Comparison of ENCODE assay signal across 9 cellular contexts in the genomic region with DNA sequence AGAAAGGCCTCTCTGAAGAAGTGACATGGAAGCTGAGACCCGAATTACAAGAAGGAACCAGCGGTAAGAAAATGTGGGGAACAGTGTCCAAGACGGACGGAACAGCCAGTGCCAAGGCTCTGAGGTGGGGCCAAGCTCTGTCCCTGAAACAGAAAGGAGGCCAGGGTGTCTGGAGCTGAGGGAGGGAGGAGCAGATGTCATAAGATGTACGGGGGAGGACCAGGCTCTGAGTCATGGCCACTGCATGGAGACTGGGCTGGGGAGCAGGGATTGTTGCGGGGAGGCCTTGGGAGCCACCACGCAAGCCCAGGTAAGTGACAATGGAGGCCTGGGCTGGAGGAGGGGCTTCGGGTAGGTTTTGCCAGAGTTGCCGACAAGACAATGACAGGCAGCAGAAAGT. TPM values are rescaled to one million over a fixed set of nuclear protein-coding genes. Genes with fewer than 3 reads are reported as not detected.
A peak's percentile ranks its signal among the peaks of the same experiment; 100 is the strongest.
DNase-seq lines count a peak whose midpoint lies in the region; ATAC-seq, FAIRE-seq and TF ChIP-seq lines count a peak whose summit lies in the region.
"Not testable (repeated sequence)": the region's sequence is repeated elsewhere in the genome, so short reads cannot be mapped to it uniquely, and the experiment has no call there.
"Had no signal": no experiment of that assay in that cellular context is flagged by ENCODE, and none has a peak within 500 bp of the region (broad histone marks: within the 10 kb centered on the region; RNA-seq: fewer than 3 reads in every experiment).

No MANE protein-coding gene starts in this region.

- DNase-seq in IMR-90; activated CD4-positive, alpha-beta T cell treated with anti-CD3 and anti-CD28 coated beads for 36 hours; GM12878 (ENCODE audit: low read depth, low spot score); endothelial cell of umbilical vein (ENCODE audit: low read depth, low spot score); right lobe of liver; upper lobe of right lung: not testable (repeated sequence)

- not testable (repeated sequence) for H3K9me3 ChIP-seq in IMR-90 (ENCODE audit: control insufficient read depth, insufficient read depth, low read length); GM12878 (replicated peaks; ENCODE audit: control insufficient read depth, insufficient read depth, low read length); endothelial cell of umbilical vein (replicated peaks; ENCODE audit: control insufficient read depth, insufficient read depth, low read length); right lobe of liver; upper lobe of right lung

- not testable (repeated sequence) for H3K4me1 ChIP-seq in IMR-90 (ENCODE audit: control insufficient read depth, insufficient read depth, low read length); GM12878 (ENCODE audit: control insufficient read depth, insufficient read depth, low read length); endothelial cell of umbilical vein (ENCODE audit: control insufficient read depth, extremely low read depth, insufficient read depth, low read length); right lobe of liver; upper lobe of right lung

- not testable (repeated sequence) for H3K4me3 Mint-ChIP-seq in activated CD4-positive, alpha-beta T cell treated with anti-CD3 and anti-CD28 coated beads for 36 hours; activated T-helper 17 cell treated with anti-CD3 and anti-CD28 coated beads, Interleukin-2, amount 50 U/mL, for 72 hours

- not testable (repeated sequence) for H3K36me3 Mint-ChIP-seq in activated CD4-positive, alpha-beta T cell treated with anti-CD3 and anti-CD28 coated beads for 36 hours (ENCODE audit: low read depth); activated T-helper 17 cell treated with anti-CD3 and anti-CD28 coated beads, Interleukin-2, amount 50 U/mL, for 72 hours (ENCODE audit: low read depth)

- no CpG with 5 or more reads among the region's 9 CpGs for WGBS in IMR-90 (ENCODE audit: extremely low coverage in 2 of 2, insufficient read length in 1 of 2), 2 experiments
- WGBS in GM12878 (ENCODE audit: insufficient coverage, insufficient replicate concordance, low lambda C conversion rate, missing lambda C conversion rate): no CpG with 5 or more reads among the region's 9 CpGs
- WGBS in right lobe of liver (ENCODE audit: insufficient coverage, low coverage, low lambda C conversion rate, missing lambda C conversion rate): no CpG with 5 or more reads among the region's 9 CpGs

- not testable (repeated sequence) for H3K9ac ChIP-seq in IMR-90 (ENCODE audit: low read depth, low read length); GM12878 (ENCODE audit: control insufficient read depth, insufficient read depth, low read length); endothelial cell of umbilical vein (replicated peaks; ENCODE audit: extremely low read depth, insufficient read depth, low read length)

- H3K56ac ChIP-seq in IMR-90 (ENCODE audit: extremely low read depth, insufficient read depth, low read length): not testable (repeated sequence)

- not testable (repeated sequence) for TF ChIP-seq RAD21 in IMR-90 (IDR thresholded peaks at IDR 0.05; ENCODE audit: low read length); GM12878 (IDR thresholded peaks at IDR 0.05; ENCODE audit: insufficient read depth, low read depth, low read length)

- H3K18ac ChIP-seq in IMR-90 (ENCODE audit: low read depth, low read length): not testable (repeated sequence)

- H3K9me1 ChIP-seq in IMR-90 (ENCODE audit: insufficient read depth, low read length); endothelial cell of umbilical vein (replicated peaks; ENCODE audit: control insufficient read depth, extremely low read depth, insufficient read depth, low read length): not testable (repeated sequence)

- not testable (repeated sequence) for H3K27ac Mint-ChIP-seq in activated CD4-positive, alpha-beta T cell treated with anti-CD3 and anti-CD28 coated beads for 36 hours; activated T-helper 17 cell treated with anti-CD3 and anti-CD28 coated beads, Interleukin-2, amount 50 U/mL, for 72 hours

- not testable (repeated sequence) for H2BK120ac ChIP-seq in IMR-90 (ENCODE audit: low read depth, low read length)

- not testable (repeated sequence) for H3K4me3 ChIP-seq in IMR-90 (ENCODE audit: insufficient read depth, low read depth, low read length); GM12878; endothelial cell of umbilical vein (replicated peaks in 1 of 3; ENCODE audit: insufficient read depth in 1 of 3, low read depth in 1 of 3, low read length in 3 of 3); right lobe of liver; upper lobe of right lung

- not testable (repeated sequence) for H2BK15ac ChIP-seq in IMR-90 (ENCODE audit: low read depth, low read length)

- intact Hi-C loops in IMR-90 (cut with micrococcal nuclease); activated CD4-positive, alpha-beta T cell treated with anti-CD3 and anti-CD28 coated beads for 36 hours (cut with DNase I, micrococcal nuclease); GM12878 (cut with micrococcal nuclease; ENCODE audit: unreplicated experiment); endothelial cell of umbilical vein (cut with micrococcal nuclease); right lobe of liver (cut with DNase I); upper lobe of right lung (cut with DNase I): not testable (repeated sequence)

- peak; percentile 35; the same call in 1 of the 2 replicates for ATAC-seq in IMR-90 (ENCODE audit: low read depth)
- peak; percentile 57 for ATAC-seq in activated CD4-positive, alpha-beta T cell treated with anti-CD3 and anti-CD28 coated beads for 36 hours
- ATAC-seq in activated T-helper 17 cell treated with anti-CD3 and anti-CD28 coated beads, Interleukin-2, amount 50 U/mL, for 72 hours (replicated peaks): peak; percentile 46
- peak; percentile 11; the same call in 2 of the 3 replicates for ATAC-seq in GM12878
- peak in 3 of 4 donors; percentile 20 to 52 (median 43) for ATAC-seq in right lobe of liver
- peak; percentile 13 for ATAC-seq in upper lobe of right lung

- not testable (repeated sequence) for H3K36me3 ChIP-seq in IMR-90 (ENCODE audit: control insufficient read depth, insufficient read depth, low read length); GM12878 (ENCODE audit: control insufficient read depth in 2 of 2, insufficient read depth in 2 of 2, low read length in 1 of 2); endothelial cell of umbilical vein (ENCODE audit: control insufficient read depth in 2 of 2, extremely low read depth in 1 of 2, insufficient read depth in 2 of 2, low read length in 2 of 2); right lobe of liver; upper lobe of right lung

- H3K27me3 ChIP-seq in IMR-90 (ENCODE audit: control insufficient read depth, insufficient read depth, low read length); GM12878 (replicated peaks in 1 of 2; ENCODE audit: control insufficient read depth in 2 of 2, insufficient read depth in 2 of 2, low read length in 1 of 2); endothelial cell of umbilical vein (ENCODE audit: control insufficient read depth in 2 of 2, insufficient read depth in 2 of 2, low read length in 2 of 2); right lobe of liver; upper lobe of right lung: not testable (repeated sequence)

- POLR2A ChIA-PET in IMR-90 (lab: Charles Lee; ENCODE audit: unreplicated experiment); activated CD4-positive, alpha-beta T cell treated with anti-CD3 and anti-CD28 coated beads for 36 hours (lab: Charles Lee); GM12878 (lab: Charles Lee); endothelial cell of umbilical vein (lab: Charles Lee): not testable (repeated sequence)

- not testable (repeated sequence) for H3K4me1 Mint-ChIP-seq in activated CD4-positive, alpha-beta T cell treated with anti-CD3 and anti-CD28 coated beads for 36 hours; activated T-helper 17 cell treated with anti-CD3 and anti-CD28 coated beads, Interleukin-2, amount 50 U/mL, for 72 hours

- dilution Hi-C loops in IMR-90 (cut with HindIII; ENCODE audit: low sequenced_read_pairs, unreplicated experiment); endothelial cell of umbilical vein (cut with MboI; ENCODE audit: extremely low pct_ligation_motif_present, low sequenced_read_pairs): not testable (repeated sequence)

- H2AK5ac ChIP-seq in IMR-90 (ENCODE audit: low read depth, low read length): not testable (repeated sequence)

- H2AK9ac ChIP-seq in IMR-90 (replicated peaks; ENCODE audit: low read depth, low read length, poor library complexity): not testable (repeated sequence)

- not testable (repeated sequence) for TF ChIP-seq CTCF in IMR-90 (conservative IDR thresholded peaks at IDR 0.05; ENCODE audit: low read depth, low read length); GM12878 (IDR thresholded peaks at IDR 0.05 in 2 of 3, conservative IDR thresholded peaks at IDR 0.05 in 1 of 3; ENCODE audit: control insufficient read depth in 2 of 3, extremely low read depth in 1 of 3, insufficient read depth in 1 of 3, low read depth in 3 of 3, low read length in 3 of 3); endothelial cell of umbilical vein (IDR thresholded peaks at IDR 0.05; ENCODE audit: extremely low read depth in 1 of 2, insufficient read depth in 1 of 2, low read depth in 1 of 2, low read length in 2 of 2); right lobe of liver (IDR thresholded peaks at IDR 0.05); upper lobe of right lung (IDR thresholded peaks at IDR 0.05)

- H3K4ac ChIP-seq in IMR-90 (ENCODE audit: low read depth, low read length): not testable (repeated sequence)

- not testable (repeated sequence) for H4K5ac ChIP-seq in IMR-90 (ENCODE audit: low read depth, low read length)

- not testable (repeated sequence) for H3K79me2 ChIP-seq in GM12878 (ENCODE audit: control insufficient read depth, insufficient read depth, low read length); endothelial cell of umbilical vein (ENCODE audit: control insufficient read depth, insufficient read depth, low read length)

- not testable (repeated sequence) for TF ChIP-seq EP300 in GM12878 (IDR thresholded peaks at IDR 0.05; ENCODE audit: borderline replicate concordance in 1 of 2, control insufficient read depth in 1 of 2, low read depth in 2 of 2, low read length in 2 of 2)

- H3K27me3 Mint-ChIP-seq in activated CD4-positive, alpha-beta T cell treated with anti-CD3 and anti-CD28 coated beads for 36 hours; activated T-helper 17 cell treated with anti-CD3 and anti-CD28 coated beads, Interleukin-2, amount 50 U/mL, for 72 hours: not testable (repeated sequence)

- in situ Hi-C loops in IMR-90 (cut with MboI; ENCODE audit: low sequenced_read_pairs); GM12878 (cut with MboI): not testable (repeated sequence)

- not testable (repeated sequence) for BruUV-seq in IMR-90 (replicated peaks; lab: Mats Ljungman, UMichigan); GM12878 (replicated peaks; lab: Mats Ljungman, UMichigan); endothelial cell of umbilical vein (replicated peaks; lab: Mats Ljungman, UMichigan)

- not testable (repeated sequence) for H3K79me1 ChIP-seq in IMR-90 (ENCODE audit: low read depth in 1 of 2, low read length in 2 of 2)

- CTCF ChIA-PET in IMR-90 (lab: Yijun Ruan, JAX); activated CD4-positive, alpha-beta T cell treated with anti-CD3 and anti-CD28 coated beads for 36 hours (lab: Charles Lee); GM12878 (lab: Yijun Ruan, JAX); endothelial cell of umbilical vein (lab: Charles Lee): not testable (repeated sequence)

- not testable (repeated sequence) for H2BK20ac ChIP-seq in IMR-90 (ENCODE audit: low read depth, low read length)

- H3K14ac ChIP-seq in IMR-90 (replicated peaks; ENCODE audit: low read depth, low read length): not testable (repeated sequence)

- RAD21 ChIA-PET in GM12878 (lab: Charles Lee; ENCODE audit: unreplicated experiment): not testable (repeated sequence)

- not testable (repeated sequence) for H3K27ac ChIP-seq in IMR-90 (ENCODE audit: insufficient read depth, low read length); GM12878 (ENCODE audit: control insufficient read depth, insufficient read depth); endothelial cell of umbilical vein (ENCODE audit: insufficient read depth, low read depth, low read length); right lobe of liver; upper lobe of right lung

- not testable (repeated sequence) for TF ChIP-seq POLR2A in IMR-90 (IDR thresholded peaks at IDR 0.05; ENCODE audit: low read depth, low read length); GM12878 (IDR thresholded peaks at IDR 0.05; ENCODE audit: low read depth, low read length); endothelial cell of umbilical vein (IDR thresholded peaks at IDR 0.05; ENCODE audit: low read depth, low read length); right lobe of liver (IDR thresholded peaks at IDR 0.05)

- not testable (repeated sequence) for H4K8ac ChIP-seq in IMR-90 (ENCODE audit: low read depth in 2 of 2, low read length in 2 of 2)

- not testable (repeated sequence) for H4K20me1 ChIP-seq in IMR-90 (ENCODE audit: insufficient read depth, low read length); GM12878 (ENCODE audit: control insufficient read depth, insufficient read depth); endothelial cell of umbilical vein (replicated peaks; ENCODE audit: control insufficient read depth, extremely low read depth, insufficient read depth, low read length)

- not testable (repeated sequence) for H3K4me2 ChIP-seq in IMR-90 (ENCODE audit: low read depth, low read length); GM12878 (ENCODE audit: control insufficient read depth, insufficient read depth); endothelial cell of umbilical vein (ENCODE audit: insufficient read depth, low read length)

- not testable (repeated sequence) for FAIRE-seq in GM12878 (lab: Jason Lieb, UNC)
- FAIRE-seq in endothelial cell of umbilical vein (lab: Jason Lieb, UNC): peak; percentile 46

- not testable (repeated sequence) for H3K9me3 Mint-ChIP-seq in activated CD4-positive, alpha-beta T cell treated with anti-CD3 and anti-CD28 coated beads for 36 hours (ENCODE audit: low read depth); activated T-helper 17 cell treated with anti-CD3 and anti-CD28 coated beads, Interleukin-2, amount 50 U/mL, for 72 hours

- not testable (repeated sequence) for H4K91ac ChIP-seq in IMR-90 (ENCODE audit: insufficient read depth, low read depth, low read length)

- SMC1A ChIA-PET in GM12878 (lab: Charles Lee; ENCODE audit: uncharacterized antibody, unreplicated experiment): not testable (repeated sequence)

- H3K23ac ChIP-seq in IMR-90 (ENCODE audit: low read depth, low read length): not testable (repeated sequence)

- not testable (repeated sequence) for H2AFZ ChIP-seq in IMR-90 (replicated peaks; ENCODE audit: low read length, poor library complexity); GM12878 (ENCODE audit: control insufficient read depth, low read depth, low read length); endothelial cell of umbilical vein (ENCODE audit: low read depth, low read length)

- not testable (repeated sequence) for H2BK5ac ChIP-seq in IMR-90 (ENCODE audit: low read depth, low read length, poor library complexity, severe bottlenecking)

RNA-seq across cellular contexts. Expression of a gene that starts 2.1 kb away (rescaled TPM):
- total RNA-seq in IMR-90 (2012; rRNA removed): under 0.01 TPM in 1 of 2 replicates, not detected in the other
- 0.13 and 0.14 TPM in 2 replicates for polyA plus RNA-seq in IMR-90 (2012; rRNA removed)
- 0.05 TPM in 1 of 2 replicates, not detected in the other for polyA plus RNA-seq in IMR-90 (2012; cell fraction: cytosol; rRNA removed)
- 0.14 and 0.22 TPM in 2 replicates for polyA plus RNA-seq in IMR-90 (2012; cell fraction: nucleus; rRNA removed; ENCODE audit: low replicate concordance)
- total RNA-seq in activated CD4-positive, alpha-beta T cell treated with anti-CD3 and anti-CD28 coated beads for 36 hours: 10 to 100 TPM; 10.7 to 11.2 TPM
- 10 to 100 TPM; 13.1 to 14.4 TPM for total RNA-seq in activated T-helper 17 cell treated with anti-CD3 and anti-CD28 coated beads, Interleukin-2, amount 50 U/mL, for 72 hours
- total RNA-seq in GM12878 (2013; cell fraction: nucleolus; rRNA removed): 20.9 and 22.9 TPM in 2 replicates
- total RNA-seq in GM12878 (2014; rRNA removed): 72.6 and 78.3 TPM in 2 replicates
- total RNA-seq in GM12878 (2014; rRNA removed; fragmentation: Illumina TruSeq; extraction: Trizol): 36.3 and 37.5 TPM in 2 replicates
- total RNA-seq in GM12878 (2021): 50.4 and 51.2 TPM in 2 replicates
- 9.0 TPM for polyA plus RNA-seq in GM12878 (2011; ENCODE audit: low read depth)
- polyA plus RNA-seq in GM12878 (2011; rRNA removed): 11.0 and 18.5 TPM in 2 replicates
- 27.0 and 33.8 TPM in 2 replicates for polyA plus RNA-seq in GM12878 (2011; cell fraction: cytosol; rRNA removed)
- polyA plus RNA-seq in GM12878 (2011; cell fraction: nucleus; rRNA removed): 34.3 and 41.5 TPM in 2 replicates
- polyA plus RNA-seq in GM12878 (2012): 29.0 and 29.6 TPM in 2 replicates
- polyA plus RNA-seq in GM12878 (2014; fragmentation: Illumina TruSeq; extraction: Trizol): 31.2 and 40.1 TPM in 2 replicates
- polyA plus RNA-seq in GM12878 (2014; fragmentation: Nextera tagmentation; extraction: Ambion mirVana): 1 to 10 TPM in 1 of 2 experiments, under 1 TPM in 1; 0.58 to 1.7 TPM
- polyA plus RNA-seq in GM12878 (2014; rRNA removed): 65.2 and 72.3 TPM in 2 replicates
- polyA plus RNA-seq in GM12878 (2016; fragmentation: Nextera tagmentation; extraction: Ambion mirVana): 10 to 100 TPM; 30.6 to 35.6 TPM
- 9.7 and 24.5 TPM in 2 replicates for polyA minus RNA-seq in GM12878 (2011; rRNA and poly(A)+ RNA removed)
- polyA minus RNA-seq in GM12878 (2011; cell fraction: cytosol; rRNA and poly(A)+ RNA removed): 9.0 and 9.9 TPM in 2 replicates
- polyA minus RNA-seq in GM12878 (2011; cell fraction: nucleus; rRNA and poly(A)+ RNA removed): 12.0 and 14.2 TPM in 2 replicates
- 43.6 and 44.5 TPM in 2 replicates for total RNA-seq in endothelial cell of umbilical vein
- polyA plus RNA-seq in endothelial cell of umbilical vein: 32.1 and 40.7 TPM in 2 replicates
- polyA plus RNA-seq in endothelial cell of umbilical vein (2011; cell fraction: cytosol; rRNA removed): 22.5 and 26.6 TPM in 2 replicates
- polyA plus RNA-seq in endothelial cell of umbilical vein (2011; cell fraction: nucleus; rRNA removed): 27.1 and 37.5 TPM in 2 replicates
- 15.6 and 32.2 TPM in 2 replicates for polyA plus RNA-seq in endothelial cell of umbilical vein (2012)
- polyA minus RNA-seq in endothelial cell of umbilical vein: 15.8 and 17.1 TPM in 2 replicates
- not detected for polyA minus RNA-seq in endothelial cell of umbilical vein (2011; cell fraction: cytosol; rRNA and poly(A)+ RNA removed)
- polyA minus RNA-seq in endothelial cell of umbilical vein (2011; cell fraction: nucleus; rRNA and poly(A)+ RNA removed): 10.3 and 14.8 TPM in 2 replicates
- 1 to 10 TPM; 2.6 to 6.1 (median 4.2) TPM for total RNA-seq in right lobe of liver
- 10.6 TPM for total RNA-seq in upper lobe of right lung
- total RNA-seq: A172, GM23248 had no signal
- polyA plus RNA-seq: GM23248 had no signal

RNA-seq across cellular contexts. Expression of a gene that starts 40.1 kb away (rescaled TPM):
- total RNA-seq in IMR-90 (2012; rRNA removed) (9.5 and 10.3 TPM in 2 replicates), GM12878 (2014; rRNA removed) (14.1 and 14.8 TPM in 2 replicates), GM12878 (2014; rRNA removed; fragmentation: Illumina TruSeq; extraction: Trizol) (5.8 and 6.9 TPM in 2 replicates), GM12878 (2021) (15.1 and 16.7 TPM in 2 replicates), endothelial cell of umbilical vein (10.9 and 11.1 TPM in 2 replicates), right lobe of liver (10 to 100 TPM; 10.1 to 41.7 (median 21.5) TPM), upper lobe of right lung (8.3 TPM)
- polyA plus RNA-seq in IMR-90 (2012; rRNA removed) (12.6 and 14.1 TPM in 2 replicates), GM12878 (2011; rRNA removed) (3.8 and 7.5 TPM in 2 replicates), GM12878 (2014; fragmentation: Illumina TruSeq; extraction: Trizol) (3.3 and 5.9 TPM in 2 replicates), GM12878 (2014; fragmentation: Nextera tagmentation; extraction: Ambion mirVana) (under 1 TPM; 0.03 to 0.07 TPM), GM12878 (2014; rRNA removed) (11.7 and 13.1 TPM in 2 replicates), GM12878 (2016; fragmentation: Nextera tagmentation; extraction: Ambion mirVana) (1 to 10 TPM; 5.0 to 6.0 TPM), endothelial cell of umbilical vein (7.0 and 8.2 TPM in 2 replicates)
- polyA plus RNA-seq in IMR-90 (2012; cell fraction: cytosol; rRNA removed): 7.5 and 10.0 TPM in 2 replicates
- polyA plus RNA-seq in IMR-90 (2012; cell fraction: nucleus; rRNA removed; ENCODE audit: low replicate concordance): 16.3 and 36.3 TPM in 2 replicates
- total RNA-seq in activated CD4-positive, alpha-beta T cell treated with anti-CD3 and anti-CD28 coated beads for 36 hours: 10 to 100 TPM; 11.1 to 14.3 TPM
- 10 to 100 TPM; 15.9 to 22.6 TPM for total RNA-seq in activated T-helper 17 cell treated with anti-CD3 and anti-CD28 coated beads, Interleukin-2, amount 50 U/mL, for 72 hours
- 23.3 and 27.2 TPM in 2 replicates for total RNA-seq in GM12878 (2013; cell fraction: nucleolus; rRNA removed)
- 1.5 TPM for polyA plus RNA-seq in GM12878 (2011; ENCODE audit: low read depth)
- 8.7 and 11.9 TPM in 2 replicates for polyA plus RNA-seq in GM12878 (2011; cell fraction: cytosol; rRNA removed)
- 32.3 and 34.6 TPM in 2 replicates for polyA plus RNA-seq in GM12878 (2011; cell fraction: nucleus; rRNA removed)
- polyA plus RNA-seq in GM12878 (2012): 5.1 and 5.5 TPM in 2 replicates
- 7.5 and 14.2 TPM in 2 replicates for polyA minus RNA-seq in GM12878 (2011; rRNA and poly(A)+ RNA removed)
- polyA minus RNA-seq in GM12878 (2011; cell fraction: cytosol; rRNA and poly(A)+ RNA removed): 5.8 and 6.5 TPM in 2 replicates
- polyA minus RNA-seq in GM12878 (2011; cell fraction: nucleus; rRNA and poly(A)+ RNA removed): 8.9 and 13.5 TPM in 2 replicates
- polyA plus RNA-seq in endothelial cell of umbilical vein (2011; cell fraction: cytosol; rRNA removed): 5.4 and 6.6 TPM in 2 replicates
- polyA plus RNA-seq in endothelial cell of umbilical vein (2011; cell fraction: nucleus; rRNA removed): 10.4 and 10.9 TPM in 2 replicates
- 8.6 and 10.0 TPM in 2 replicates for polyA plus RNA-seq in endothelial cell of umbilical vein (2012)
- polyA minus RNA-seq in endothelial cell of umbilical vein: 7.3 and 8.5 TPM in 2 replicates
- 12.8 TPM for polyA minus RNA-seq in endothelial cell of umbilical vein (2011; cell fraction: cytosol; rRNA and poly(A)+ RNA removed)
- polyA minus RNA-seq in endothelial cell of umbilical vein (2011; cell fraction: nucleus; rRNA and poly(A)+ RNA removed): 6.1 and 8.1 TPM in 2 replicates
